In the genomic region with DNA sequence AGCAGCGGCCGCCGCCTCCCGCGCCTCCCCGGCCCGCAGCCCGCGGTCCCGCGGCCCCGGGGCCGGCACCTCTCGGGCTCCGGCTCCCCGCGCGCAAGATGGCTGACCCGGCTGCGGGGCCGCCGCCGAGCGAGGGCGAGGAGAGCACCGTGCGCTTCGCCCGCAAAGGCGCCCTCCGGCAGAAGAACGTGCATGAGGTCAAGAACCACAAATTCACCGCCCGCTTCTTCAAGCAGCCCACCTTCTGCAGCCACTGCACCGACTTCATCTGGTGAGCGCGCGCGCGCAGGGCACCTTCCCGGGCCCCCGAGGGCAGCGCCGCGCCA, we compare ENCODE assay signal across 1 cellular context.
TF ChIP-seq lines count a peak whose summit lies in the region.

No MANE protein-coding gene starts in this region.

TF ChIP-seq in K562, 482 proteins besides CTCF, POLR2A, EP300 and RAD21 (continued from another document):
- TF ChIP-seq ASH1L (IDR thresholded peaks at IDR 0.05; ENCODE audit: borderline replicate concordance, low read depth, partially characterized antibody), result no peak
- 0 out of 2 replicates have a peak, but pooled peaks have one; percentile 60 for TF ChIP-seq GATAD2B (IDR thresholded peaks at IDR 0.05; ENCODE audit: borderline replicate concordance)
- peak; percentile 15 for TF ChIP-seq SAP30 (IDR thresholded peaks at IDR 0.05; ENCODE audit: borderline replicate concordance, insufficient read depth, low read depth, low read length, poor library complexity, severe bottlenecking)
- TF ChIP-seq ARNT (IDR thresholded peaks at IDR 0.05), result no peak
- TF ChIP-seq RBBP5 (IDR thresholded peaks at IDR 0.05; ENCODE audit: borderline replicate concordance, insufficient read depth, low read length, poor library complexity, severe bottlenecking), result peak; percentile 50
- TF ChIP-seq TEAD1 (CRISPR knock-in tag; IDR thresholded peaks at IDR 0.05), result no peak
- TF ChIP-seq HNRNPUL1 (IDR thresholded peaks at IDR 0.05; ENCODE audit: low read length), result no peak
- TF ChIP-seq, protein P1, sequence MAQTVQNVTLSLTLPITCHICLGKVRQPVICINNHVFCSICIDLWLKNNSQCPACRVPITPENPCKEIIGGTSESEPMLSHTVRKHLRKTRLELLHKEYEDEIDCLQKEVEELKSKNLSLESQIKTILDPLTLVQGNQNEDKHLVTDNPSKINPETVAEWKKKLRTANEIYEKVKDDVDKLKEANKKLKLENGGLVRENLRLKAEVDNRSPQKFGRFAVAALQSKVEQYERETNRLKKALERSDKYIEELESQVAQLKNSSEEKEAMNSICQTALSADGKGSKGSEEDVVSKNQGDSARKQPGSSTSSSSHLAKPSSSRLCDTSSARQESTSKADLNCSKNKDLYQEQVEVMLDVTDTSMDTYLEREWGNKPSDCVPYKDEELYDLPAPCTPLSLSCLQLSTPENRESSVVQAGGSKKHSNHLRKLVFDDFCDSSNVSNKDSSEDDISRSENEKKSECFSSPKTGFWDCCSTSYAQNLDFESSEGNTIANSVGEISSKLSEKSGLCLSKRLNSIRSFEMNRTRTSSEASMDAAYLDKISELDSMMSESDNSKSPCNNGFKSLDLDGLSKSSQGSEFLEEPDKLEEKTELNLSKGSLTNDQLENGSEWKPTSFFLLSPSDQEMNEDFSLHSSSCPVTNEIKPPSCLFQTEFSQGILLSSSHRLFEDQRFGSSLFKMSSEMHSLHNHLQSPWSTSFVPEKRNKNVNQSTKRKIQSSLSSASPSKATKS (CRISPR knock-in tag; IDR thresholded peaks at IDR 0.05), result no peak
